In genomic region chr3:50259432-50260026, GRCh38 we compare ENCODE assay signal across 8 cellular contexts. TPM values are rescaled to one million over a fixed set of nuclear protein-coding genes. Genes with fewer than 3 reads are reported as not detected.
DNase-seq lines count a peak whose midpoint lies in the region; ATAC-seq and TF ChIP-seq lines count a peak whose summit lies in the region.

No MANE protein-coding gene starts in this region.

- DNase-seq in heart left ventricle = peak in 1 of 5 donors; percentile 37
- no peak for DNase-seq in cardiac septum (ENCODE audit: low spot score)
- no peak for DNase-seq in stimulated activated effector memory CD8-positive, alpha-beta T cell treated with anti-CD3 and anti-CD28 coated beads, Interleukin-12 subunit alpha, Interleukin-12 subunit beta, amount 100 ng/mL, for 72 hours (ENCODE audit: low spot score in 2 of 2)
- no peak for DNase-seq in NCI-H2081 (lab: John Stamatoyannopoulos, UW)
- DNase-seq in NCI-H1694 treated with DMSO at 0.1 percent for 48 hours (lab: John Stamatoyannopoulos, UW) = no peak
- DNase-seq in NCI-H2081 treated with DMSO at 0.1 percent for 48 hours (lab: John Stamatoyannopoulos, UW) = no peak

- no peaks in the 10 kb centered on the region for H3K9me3 Mint-ChIP-seq in stimulated activated effector memory CD8-positive, alpha-beta T cell treated with anti-CD3 and anti-CD28 coated beads, Interleukin-12 subunit alpha, Interleukin-12 subunit beta, amount 100 ng/mL, for 72 hours

- H3K4me3 ChIP-seq in heart left ventricle (peak overlapping the region in 10 of 12 donors; percentile 56 to 79 (median 74)), Loucy (ENCODE audit: low read length, poor library complexity, severe bottlenecking) (peak overlapping the region; percentile 24), esophagus (ENCODE audit: low read depth in 1 of 2, low read length in 2 of 2) (peak overlapping the region in 1 of 2 donors; percentile 33)

- H3K27ac Mint-ChIP-seq in stimulated activated effector memory CD8-positive, alpha-beta T cell treated with anti-CD3 and anti-CD28 coated beads, Interleukin-12 subunit alpha, Interleukin-12 subunit beta, amount 100 ng/mL, for 72 hours = peak overlapping the region; percentile 88

- H3K9ac ChIP-seq in Loucy (ENCODE audit: low read depth, low read length, poor library complexity, severe bottlenecking) = peak overlapping the region; percentile 86

- no peak for TF ChIP-seq POLR2A in heart left ventricle (IDR thresholded peaks at IDR 0.05)

- peak overlapping the region; percentile 47 for H3K4me2 ChIP-seq in Loucy (ENCODE audit: low read depth, low read length, poor library complexity, severe bottlenecking)

- no peaks in the 10 kb centered on the region for H3K9me2 ChIP-seq in Loucy (replicated peaks; ENCODE audit: low read depth, low read length)

- peak in 1 of 4 donors; percentile 10 for ATAC-seq in heart left ventricle
- peak; percentile 39 for ATAC-seq in stimulated activated effector memory CD8-positive, alpha-beta T cell treated with anti-CD3 and anti-CD28 coated beads, Interleukin-12 subunit alpha, Interleukin-12 subunit beta, amount 100 ng/mL, for 72 hours

- H2AFZ ChIP-seq in Loucy (ENCODE audit: low read length) = no peak overlapping the region

- intact Hi-C loops in heart left ventricle (cut with DNase I) (loop anchor here in 3 of 10 donors (1.0 to 10.0 kb wide), 3 partner anchors 14 to 65 kb away; partner anchors contain the start of genes HYAL2 (in 2 of the 3) and TUSC2 (in 1 of the 3)), cardiac septum (cut with DNase I) (loop anchor here (1.0 kb wide), 2 partner anchors 14 to 32 kb away; no protein-coding TSS in a partner anchor)

- WGBS in heart left ventricle, 4 donors = 58 to 83% (median 61%) methylated on average over 11 to 18 of the region's 18 CpGs
- 47 to 55% methylated on average over 18 of the region's 18 CpGs for WGBS in esophagus, 2 donors

- peaks cover 94% of the 10 kb centered on the region for H3K36me3 Mint-ChIP-seq in stimulated activated effector memory CD8-positive, alpha-beta T cell treated with anti-CD3 and anti-CD28 coated beads, Interleukin-12 subunit alpha, Interleukin-12 subunit beta, amount 100 ng/mL, for 72 hours

- H3K27ac ChIP-seq in heart left ventricle (peak overlapping the region; percentile 88 to 100 (median 100)), esophagus (ENCODE audit: low read depth in 2 of 2, low read length in 1 of 2) (peak overlapping the region; percentile 85 to 90)

- peaks cover 9% of the 10 kb centered on the region for H4K20me1 ChIP-seq in Loucy (ENCODE audit: insufficient read depth, low read length, poor library complexity, severe bottlenecking)

- H3K4me3 Mint-ChIP-seq in stimulated activated effector memory CD8-positive, alpha-beta T cell treated with anti-CD3 and anti-CD28 coated beads, Interleukin-12 subunit alpha, Interleukin-12 subunit beta, amount 100 ng/mL, for 72 hours = peak overlapping the region; percentile 66

- H3K4me1 ChIP-seq in heart left ventricle (peaks cover 0 to 65% (median 48%) of the 10 kb centered on the region in 12 donors), Loucy (ENCODE audit: insufficient read depth, low read length, poor library complexity, severe bottlenecking) (peaks cover 13% of the 10 kb centered on the region), esophagus (ENCODE audit: control insufficient read depth in 2 of 2, insufficient read depth in 2 of 2, low read length in 1 of 2) (peaks cover 0 to 19% of the 10 kb centered on the region in 2 donors)

- H3K9me3 ChIP-seq in heart left ventricle (peaks cover 0 to 6% (median 0%) of the 10 kb centered on the region in 12 donors), Loucy (ENCODE audit: insufficient read depth, low read depth, low read length) (no peaks in the 10 kb centered on the region), esophagus (ENCODE audit: control insufficient read depth in 2 of 2, insufficient read depth in 1 of 2, low read depth in 1 of 2, low read length in 1 of 2) (no peaks in the 10 kb centered on the region)

- H3K79me2 ChIP-seq in Loucy (ENCODE audit: insufficient read depth, low read length) = peaks cover 12% of the 10 kb centered on the region; the same call in 1 of the 2 replicates

- H3K27me3 ChIP-seq in heart left ventricle = no peaks in the 10 kb centered on the region
- H3K27me3 ChIP-seq in Loucy (ENCODE audit: insufficient read depth, low read length, poor library complexity, severe bottlenecking) = no peaks in the 10 kb centered on the region
- H3K27me3 ChIP-seq in esophagus (ENCODE audit: control insufficient read depth in 1 of 2, insufficient read depth in 2 of 2, low read length in 2 of 2) = no peaks in the 10 kb centered on the region

- H3F3A ChIP-seq in Loucy (ENCODE audit: low read depth) = peaks cover 4% of the 10 kb centered on the region; the same call in 1 of the 2 replicates

- TF ChIP-seq CTCF in heart left ventricle (IDR thresholded peaks at IDR 0.05) (no peak), Loucy (conservative IDR thresholded peaks at IDR 0.05; ENCODE audit: low read length) (no peak)

- H3K36me3 ChIP-seq in heart left ventricle (peaks cover 0 to 52% (median 40%) of the 10 kb centered on the region in 9 donors), Loucy (ENCODE audit: insufficient read depth, low read length) (peaks cover 48% of the 10 kb centered on the region; the same call in 1 of the 2 replicates), esophagus (ENCODE audit: control insufficient read depth in 2 of 2, insufficient read depth in 2 of 2, low read length in 1 of 2) (peaks cover 16 to 21% of the 10 kb centered on the region in 2 donors)

- peaks cover 16% of the 10 kb centered on the region for H3K4me1 Mint-ChIP-seq in stimulated activated effector memory CD8-positive, alpha-beta T cell treated with anti-CD3 and anti-CD28 coated beads, Interleukin-12 subunit alpha, Interleukin-12 subunit beta, amount 100 ng/mL, for 72 hours

RNA-seq across cellular contexts. Expression of gene SEMA3B, which starts 9.4 kb away (rescaled TPM):
- total RNA-seq in heart left ventricle (10 to 100 TPM; 12.9 to 60.1 (median 17.8) TPM), cardiac septum (26.5 TPM)
- polyA plus RNA-seq in heart left ventricle (10 to 100 TPM; 21.1 to 37.5 TPM), esophagus (1 to 10 TPM; 5.2 to 7.8 TPM)

RNA-seq across cellular contexts. Expression of gene LSMEM2, which starts 19.4 kb away (rescaled TPM):
- total RNA-seq in heart left ventricle (10 to 100 TPM in 8 of 9 donors, 1 to 10 TPM in 1; 8.8 to 68.3 (median 31.5) TPM), cardiac septum (25.7 TPM)
- polyA plus RNA-seq in heart left ventricle (10 to 100 TPM in 1 of 2 donors, 1 to 10 TPM in 1; 1.3 to 29.7 TPM), esophagus (under 1 TPM; 0.07 to 0.16 TPM)

RNA-seq across cellular contexts. Expression of gene GNAI2, which starts 23.5 kb away (rescaled TPM):
- total RNA-seq in heart left ventricle = 100 to 1,000 TPM; 106 to 365 (median 140) TPM
- 100 to 1,000 TPM in 1 of 2 donors, 10 to 100 TPM in 1; 93.2 to 180 TPM for polyA plus RNA-seq in heart left ventricle
- 153 TPM for total RNA-seq in cardiac septum
- polyA plus RNA-seq in esophagus = 10 to 100 TPM; 52.2 to 61.8 TPM

RNA-seq across cellular contexts. Expression of gene IFRD2, which starts 32.7 kb away (rescaled TPM):
- total RNA-seq in heart left ventricle = 10 to 100 TPM; 47.5 to 94.9 (median 61.4) TPM
- 100 to 1,000 TPM in 1 of 2 donors, 10 to 100 TPM in 1; 80.5 to 106 TPM for polyA plus RNA-seq in heart left ventricle
- total RNA-seq in cardiac septum = 45.7 TPM
- 10 to 100 TPM; 65.6 to 69.5 TPM for polyA plus RNA-seq in esophagus

RNA-seq across cellular contexts. Expression of gene HYAL3, which starts 39.7 kb away (rescaled TPM):
- total RNA-seq in heart left ventricle (1 to 10 TPM; 1.0 to 3.2 (median 1.6) TPM), cardiac septum (1.3 TPM)
- polyA plus RNA-seq in heart left ventricle (1 to 10 TPM; 2.1 to 3.1 TPM), esophagus (1 to 10 TPM; 3.4 to 5.1 TPM)
